In the genomic region with DNA sequence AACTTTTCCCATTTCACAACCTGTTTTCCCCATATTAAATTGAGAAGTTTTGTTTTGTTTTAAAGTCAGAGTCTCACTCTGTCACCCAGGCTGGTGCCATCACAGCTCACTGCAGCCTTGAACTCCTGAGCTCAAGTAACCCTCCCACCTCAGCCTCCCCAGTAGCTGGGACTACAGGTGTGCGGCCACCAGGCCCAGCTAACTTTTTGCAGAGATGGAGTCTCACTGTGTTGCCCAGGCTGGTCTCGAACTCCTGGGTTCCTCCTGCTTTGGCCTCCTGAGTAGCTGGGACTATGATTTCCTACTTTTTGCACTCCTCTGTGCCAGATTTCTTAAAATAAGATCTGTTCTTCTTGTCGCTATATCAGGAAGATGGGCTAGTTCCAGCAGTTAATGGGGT, we compare ENCODE assay signal across 18 cellular contexts. TPM values are rescaled to one million over a fixed set of nuclear protein-coding genes. Genes with fewer than 3 reads are reported as not detected.
"Had no signal": no experiment of that assay in that cellular context is flagged by ENCODE, and none has a peak within 500 bp of the region (broad histone marks: within the 10 kb centered on the region; RNA-seq: fewer than 3 reads in every experiment).

No MANE protein-coding gene starts in this region.

- H3K27me3 Mint-ChIP-seq: memory B cell; natural killer cell treated with Interleukin-12 subunit alpha and Interleukin-12 subunit beta and Interleukin-15 and Interleukin-18, amount 100 ng/mL, for 72 hours; stimulated activated memory B cell treated with anti-CD40 and anti-IgM and Interleukin-4, amounts not matched to agents 10 μg/mL and 1 μg/mL and 100 μg/mL, for 72 hours; type B pancreatic cell had no signal

- DNase-seq: effector CD4-positive, alpha-beta T cell; foreskin fibroblast; gastrocnemius medialis; left colon; stimulated activated CD4-positive, alpha-beta T cell treated with anti-CD3 and anti-CD28 coated beads, Interleukin-2, amount 100 ng/mL, for 24 hours; stimulated activated CD4-positive, alpha-beta T cell treated with anti-CD3 and anti-CD28 coated beads, Interleukin-4, amount 100 ng/mL, for 4 hours; stimulated activated naive CD8-positive, alpha-beta T cell treated with anti-CD3 and anti-CD28 coated beads, Interleukin-15, Interleukin-2, amounts not matched to agents 100 U/mL and 50 U/mL, for 24 hours; testis had no signal

- H3K4me1 Mint-ChIP-seq: memory B cell; stimulated activated memory B cell treated with anti-CD40 and anti-IgM and Interleukin-4, amounts not matched to agents 10 μg/mL and 1 μg/mL and 100 μg/mL, for 72 hours had no signal

- ATAC-seq: esophagus mucosa; gastrocnemius medialis; left colon; sciatic nerve; stimulated activated memory B cell treated with anti-CD40 and anti-IgM and Interleukin-4, amounts not matched to agents 10 μg/mL and 1 μg/mL and 100 μg/mL, for 72 hours; stimulated activated naive CD8-positive, alpha-beta T cell treated with anti-CD3 and anti-CD28 coated beads, Interleukin-15, Interleukin-2, amounts not matched to agents 100 U/mL and 50 U/mL, for 24 hours had no signal

- H3K27ac Mint-ChIP-seq: memory B cell; natural killer cell treated with Interleukin-12 subunit alpha and Interleukin-12 subunit beta and Interleukin-15 and Interleukin-18, amount 100 ng/mL, for 72 hours; stimulated activated memory B cell treated with anti-CD40 and anti-IgM and Interleukin-4, amounts not matched to agents 10 μg/mL and 1 μg/mL and 100 μg/mL, for 72 hours; type B pancreatic cell had no signal

- H3K4me3 Mint-ChIP-seq: memory B cell; natural killer cell treated with Interleukin-12 subunit alpha and Interleukin-12 subunit beta and Interleukin-15 and Interleukin-18, amount 100 ng/mL, for 72 hours; neural crest cell; stimulated activated memory B cell treated with anti-CD40 and anti-IgM and Interleukin-4, amounts not matched to agents 10 μg/mL and 1 μg/mL and 100 μg/mL, for 72 hours; type B pancreatic cell had no signal

- H3K36me3 Mint-ChIP-seq: natural killer cell treated with Interleukin-12 subunit alpha and Interleukin-12 subunit beta and Interleukin-15 and Interleukin-18, amount 100 ng/mL, for 72 hours; type B pancreatic cell had no signal

- H3K9me3 Mint-ChIP-seq: memory B cell; natural killer cell treated with Interleukin-12 subunit alpha and Interleukin-12 subunit beta and Interleukin-15 and Interleukin-18, amount 100 ng/mL, for 72 hours; neural crest cell; stimulated activated memory B cell treated with anti-CD40 and anti-IgM and Interleukin-4, amounts not matched to agents 10 μg/mL and 1 μg/mL and 100 μg/mL, for 72 hours; type B pancreatic cell had no signal

RNA-seq across cellular contexts. Expression of gene TBX1, which starts 49.2 kb away (rescaled TPM):
- total RNA-seq: kidney epithelial cell, mononuclear cell, neural crest cell, smooth muscle cell had no signal
